Comparison of ENCODE assay signal across 8 cellular contexts in genomic region chr5:40755407-40756365, GRCh38. TPM values are rescaled to one million over a fixed set of nuclear protein-coding genes. Genes with fewer than 3 reads are reported as not detected.
DNase-seq lines count a peak whose midpoint lies in the region; ATAC-seq and TF ChIP-seq lines count a peak whose summit lies in the region.

Gene TTC33, minus strand, starts transcription at chr5:40755961. Its CDS starts 8,943 bp downstream, at chr5:40747018.

- peaks cover 7% of the 10 kb centered on the region; the same call in 1 of the 2 replicates for H3K4me1 ChIP-seq in GM23338 (ENCODE audit: insufficient read depth)

- no peaks in the 10 kb centered on the region for H3F3A ChIP-seq in GM23338 (replicated peaks; ENCODE audit: low read depth)

- H3K27me3 Mint-ChIP-seq in GM23338 (ENCODE audit: insufficient read depth, low read depth, poor library complexity), result peaks cover 2% of the 10 kb centered on the region
- no peaks in the 10 kb centered on the region for H3K27me3 Mint-ChIP-seq in naive thymus-derived CD8-positive, alpha-beta T cell

- peak; percentile 96 for DNase-seq in EL
- peak; percentile 97 for DNase-seq in GM23338 (ENCODE audit: low spot score)
- peak; percentile 94 for DNase-seq in LHCN-M2 (ENCODE audit: low read depth)
- DNase-seq in RPMI7951 (ENCODE audit: low read depth), result peak; percentile 91
- DNase-seq in activated T-helper 1 cell treated with anti-CD3 and anti-CD28 coated beads, Interleukin-2, amount 50 U/mL, for 16 hours (ENCODE audit: low read depth in 1 of 2, low spot score in 1 of 2), result peak; percentile 87 to 88
- peak; percentile 93 for DNase-seq in fibroblast of mammary gland (ENCODE audit: low read depth)
- peak; percentile 89 to 95 (median 92) for DNase-seq in naive thymus-derived CD8-positive, alpha-beta T cell
- DNase-seq in stimulated activated naive CD4-positive, alpha-beta T cell (lab: John Stamatoyannopoulos, UW), result peak; percentile 85 to 93 (median 90)

- H3K4me2 ChIP-seq in GM23338, result peak within 1 kb of the TSS; percentile 62

- no peaks in the 10 kb centered on the region for H3K27me3 ChIP-seq in GM23338 (ENCODE audit: insufficient read depth)

- TF ChIP-seq CTCF in GM23338 (conservative IDR thresholded peaks at IDR 0.05; ENCODE audit: low read depth in 2 of 2) (peak; percentile 62 to 76), fibroblast of mammary gland (conservative IDR thresholded peaks at IDR 0.05; ENCODE audit: control insufficient read depth, insufficient read depth, low read depth, low read length) (peak; percentile 34)

- H3K27ac ChIP-seq in GM23338 (ENCODE audit: low read depth), result peak within 1 kb of the TSS; percentile 43; the same call in 1 of the 2 replicates

- H3K4me3 Mint-ChIP-seq in GM23338, result no peak within 1 kb of the TSS
- peak within 1 kb of the TSS in 1 of 10 donors; percentile 29 for H3K4me3 Mint-ChIP-seq in naive thymus-derived CD8-positive, alpha-beta T cell

- no peaks in the 10 kb centered on the region for H3K9me2 ChIP-seq in GM23338 (ENCODE audit: insufficient read depth)

- H3K4me3 ChIP-seq in GM23338 (peak within 1 kb of the TSS; percentile 63), fibroblast of mammary gland (ENCODE audit: control insufficient read depth, low read depth, low read length) (peak within 1 kb of the TSS; percentile 84)

- H3K9me3 Mint-ChIP-seq in GM23338, result peaks cover 3% of the 10 kb centered on the region; the same call in 1 of the 3 replicates
- H3K9me3 Mint-ChIP-seq in naive thymus-derived CD8-positive, alpha-beta T cell, result no peaks in the 10 kb centered on the region

- POLR2A ChIA-PET in naive thymus-derived CD8-positive, alpha-beta T cell (lab: Charles Lee), result interaction anchor here (0.6 to 2.4 kb wide), 3 partner anchors 42 to 1573 kb away, joined by 3 to 9 read pairs (median 7); partner anchors contain the start of genes PRKAA1 and RPL37

- H4K20me1 ChIP-seq in GM23338 (replicated peaks; ENCODE audit: insufficient read depth), result no peaks in the 10 kb centered on the region

- H3K36me3 ChIP-seq in GM23338 (ENCODE audit: insufficient read depth), result no peaks in the 10 kb centered on the region

- H3K4me1 Mint-ChIP-seq in GM23338, result no peaks in the 10 kb centered on the region
- H3K4me1 Mint-ChIP-seq in naive thymus-derived CD8-positive, alpha-beta T cell, result peaks cover 12 to 28% (median 18%) of the 10 kb centered on the region in 4 donors

- no peaks in the 10 kb centered on the region for H3K36me3 Mint-ChIP-seq in GM23338 (ENCODE audit: low read depth)
- peaks cover 0 to 20% (median 6%) of the 10 kb centered on the region in 3 donors for H3K36me3 Mint-ChIP-seq in naive thymus-derived CD8-positive, alpha-beta T cell

- no peak within 1 kb of the TSS for H3K27ac Mint-ChIP-seq in GM23338
- no peak within 1 kb of the TSS for H3K27ac Mint-ChIP-seq in naive thymus-derived CD8-positive, alpha-beta T cell

- H3K79me2 ChIP-seq in GM23338 (replicated peaks; ENCODE audit: insufficient read depth), result peaks cover 16% of the 10 kb centered on the region; the same call in 1 of the 2 replicates

- peak; percentile 97 for ATAC-seq in GM23338
- ATAC-seq in naive thymus-derived CD8-positive, alpha-beta T cell, result peak; percentile 83 to 88

- H2AFZ ChIP-seq in GM23338, result peak within 1 kb of the TSS; percentile 77

TF ChIP-seq in GM23338, 12 proteins besides CTCF, POLR2A, EP300 and RAD21:
- TF ChIP-seq POLR2AphosphoS5 (IDR thresholded peaks at IDR 0.05; ENCODE audit: low read depth) (peak; percentile 41), CREB1 (CRISPR knock-in tag; IDR thresholded peaks at IDR 0.05; ENCODE audit: low read depth) (peak; percentile 75), ZNF114 (CRISPR knock-in tag; IDR thresholded peaks at IDR 0.05) (peak; percentile 33; the same call in 1 of the 2 replicates), EZH2 (IDR thresholded peaks at IDR 0.05; ENCODE audit: low read depth, unreplicated experiment) (no peak), EZH2phosphoT487 (IDR thresholded peaks at IDR 0.05; ENCODE audit: unreplicated experiment) (no peak), ETS1 (IDR thresholded peaks at IDR 0.05) (peak; percentile 99)

RNA-seq across cellular contexts. Expression of gene TTC33, which starts in this region (rescaled TPM):
- total RNA-seq in GM23338 (2014; rRNA removed; shearing (Covaris generic)), result 11.5 and 12.9 TPM in 2 replicates
- polyA plus RNA-seq in GM23338 (2016; fragmentation: Nextera tagmentation; extraction: Ambion mirVana), result 4.0 and 4.1 TPM in 2 replicates
- 13.7 and 14.6 TPM in 2 replicates for total RNA-seq in LHCN-M2 (2014; rRNA removed)
- 4.2 TPM for polyA plus RNA-seq in LHCN-M2 (2012)
- 13.4 and 19.5 TPM in 2 replicates for total RNA-seq in RPMI7951 (2014; rRNA removed; shearing (Covaris generic))
- total RNA-seq in naive thymus-derived CD8-positive, alpha-beta T cell, result 10 to 100 TPM; 14.8 to 16.7 TPM
- polyA plus RNA-seq in naive thymus-derived CD8-positive, alpha-beta T cell, result 10 to 100 TPM in 2 of 3 donors, 1 to 10 TPM in 1; 8.4 to 18.9 (median 14.1) TPM

Comparison
In these comparisons a context has a peak if more than half of its experiments do, and no peak if none do; other contexts are left out.
1. Peak in every context shown above with its lines: DNase-seq, ATAC-seq, H3K4me3 ChIP-seq and H3K27ac ChIP-seq.